ENCODE assay signal across 12 cellular contexts in the genomic region with DNA sequence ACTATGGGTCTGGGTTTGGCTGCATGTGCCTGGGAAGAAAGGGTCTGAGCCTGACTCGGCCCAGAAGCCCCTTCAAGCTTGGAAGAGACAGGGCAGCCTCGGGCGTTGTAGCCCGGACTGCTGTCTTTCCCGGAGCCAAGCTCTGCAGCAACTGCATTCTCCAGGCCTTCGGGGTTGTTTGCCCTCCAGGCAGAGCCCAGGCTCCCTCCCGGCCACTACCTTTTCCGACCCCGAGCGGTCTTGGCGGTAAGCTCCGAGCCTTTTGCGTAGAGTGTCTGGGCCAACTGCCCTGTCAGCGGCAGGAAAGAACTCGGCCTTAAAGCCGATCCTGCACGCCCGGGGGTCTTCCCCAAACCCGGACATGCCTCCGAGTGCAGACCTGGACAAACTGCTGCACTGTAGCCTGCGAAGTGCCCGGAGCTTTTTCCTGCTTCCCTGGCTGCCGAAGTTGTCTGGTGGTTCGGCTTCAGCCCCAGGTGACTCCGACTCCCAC. TPM values are rescaled to one million over a fixed set of nuclear protein-coding genes. Genes with fewer than 3 reads are reported as not detected.
DNase-seq lines count a peak whose midpoint lies in the region; ATAC-seq and TF ChIP-seq lines count a peak whose summit lies in the region.
"Had no signal": no experiment of that assay in that cellular context is flagged by ENCODE, and none has a peak within 500 bp of the region (broad histone marks: within the 10 kb centered on the region; RNA-seq: fewer than 3 reads in every experiment).

No MANE protein-coding gene starts in this region.

- no peak overlapping the region for H3K27ac ChIP-seq in H9 (ENCODE audit: insufficient read length, low read depth, low read length)
- H3K27ac ChIP-seq in naive thymus-derived CD4-positive, alpha-beta T cell (ENCODE audit: low read depth, low read length): no peak overlapping the region
- H3K27ac ChIP-seq in mesenchymal stem cell (ENCODE audit: low read length, poor library complexity, severe bottlenecking): no peak overlapping the region
- H3K27ac ChIP-seq: parathyroid adenoma had no signal

- no peak overlapping the region for H2AK5ac ChIP-seq in H9 (ENCODE audit: insufficient read length, low read length)
- H2AK5ac ChIP-seq in mesenchymal stem cell (ENCODE audit: low read length, severe bottlenecking): no peak overlapping the region

- DNase-seq in NCI-H1092 treated with DMSO at 0.1 percent for 48 hours (lab: John Stamatoyannopoulos, UW) (peak; percentile 8), NCI-H1092 (lab: John Stamatoyannopoulos, UW) (no peak), H9 (no peak), mesenchymal stem cell (no peak)
- peak; percentile 57 for DNase-seq in activated naive CD8-positive, alpha-beta T cell treated with anti-CD3 and anti-CD28 coated beads, Interleukin-2, amount 10 ng/mL, durations not matched to agents 7 days and 5 days
- DNase-seq in naive thymus-derived CD4-positive, alpha-beta T cell: peak in 1 of 9 donors; percentile 29
- DNase-seq: NCI-H2171 had no signal

- H3K27me3 ChIP-seq in H9 (ENCODE audit: insufficient read depth, low read length) (peaks cover 86% of the 10 kb centered on the region), mesenchymal stem cell (ENCODE audit: control insufficient read depth in 1 of 2, insufficient read depth in 1 of 2, low read length in 2 of 2) (peaks cover 99 to 100% of the 10 kb centered on the region in 2 experiments)
- H3K27me3 ChIP-seq in naive thymus-derived CD4-positive, alpha-beta T cell (ENCODE audit: control insufficient read depth in 2 of 2, insufficient read depth in 2 of 2, low read length in 2 of 2): peaks cover 29 to 82% of the 10 kb centered on the region in 2 donors

- CTCF ChIA-PET in naive thymus-derived CD4-positive, alpha-beta T cell (lab: Charles Lee): no interaction called here

- peaks cover 4% of the 10 kb centered on the region for H4K20me1 ChIP-seq in H9 (ENCODE audit: control insufficient read depth, insufficient read depth, insufficient read length)

- no CpG with 5 or more reads among the region's 25 CpGs for WGBS in H9 (ENCODE audit: extremely low coverage, insufficient read length, low lambda C conversion rate)
- WGBS in mesenchymal stem cell: under 1% methylated on average over 25 of the region's 25 CpGs

- no peak for TF ChIP-seq CTCF in H9 (conservative IDR thresholded peaks at IDR 0.05)

- no peak overlapping the region for H3K56ac ChIP-seq in H9 (ENCODE audit: insufficient read length, low read depth, low read length)

- no peak for ATAC-seq in activated naive CD8-positive, alpha-beta T cell treated with anti-CD3 and anti-CD28 coated beads, Interleukin-2, amount 10 ng/mL, durations not matched to agents 7 days and 5 days (ENCODE audit: low read depth)
- ATAC-seq in naive thymus-derived CD4-positive, alpha-beta T cell: no peak
- no peak for ATAC-seq in HG02885 (IDR thresholded peaks at IDR 0.05; ENCODE audit: poor library complexity, unreplicated experiment)
- ATAC-seq in HG03175 (IDR thresholded peaks at IDR 0.05; ENCODE audit: unreplicated experiment): no peak

- H2BK15ac ChIP-seq in H9 (ENCODE audit: low read depth, low read length): no peak overlapping the region
- H2BK15ac ChIP-seq in mesenchymal stem cell (ENCODE audit: low read depth, poor library complexity, severe bottlenecking): no peak overlapping the region

- no peaks in the 10 kb centered on the region for H3K9me3 ChIP-seq in H9 (ENCODE audit: control insufficient read depth, low read depth, low read length)
- no peaks in the 10 kb centered on the region for H3K9me3 ChIP-seq in naive thymus-derived CD4-positive, alpha-beta T cell (ENCODE audit: control insufficient read depth in 2 of 3, low read length in 3 of 3)
- H3K9me3 ChIP-seq in mesenchymal stem cell (ENCODE audit: control insufficient read depth, low read length): peaks cover 8% of the 10 kb centered on the region

- no peaks in the 10 kb centered on the region; a peak in 1 of 7 replicates for H3K36me3 Mint-ChIP-seq in H9 (ENCODE audit: insufficient read depth in 1 of 3, low read depth in 3 of 3)
- peaks cover 6% of the 10 kb centered on the region for H3K36me3 Mint-ChIP-seq in activated naive CD8-positive, alpha-beta T cell treated with anti-CD3 and anti-CD28 coated beads, Interleukin-2, amount 10 ng/mL, durations not matched to agents 7 days and 5 days
- H3K36me3 Mint-ChIP-seq in naive thymus-derived CD4-positive, alpha-beta T cell: peaks cover 0 to 5% (median 0%) of the 10 kb centered on the region in 5 donors

- no peak overlapping the region for H2BK5ac ChIP-seq in H9 (ENCODE audit: insufficient read length, low read length)
- no peak overlapping the region for H2BK5ac ChIP-seq in mesenchymal stem cell (ENCODE audit: low read depth, low read length, poor library complexity, severe bottlenecking)

- H3T11ph ChIP-seq in H9 (ENCODE audit: low read length): no peak overlapping the region

- H4K5ac ChIP-seq in H9 (ENCODE audit: insufficient read length, low read depth, low read length): no peak overlapping the region

- peak overlapping the region; percentile 57 to 91; a peak in 3 of 5 replicates for H3K4me3 Mint-ChIP-seq in H9
- peak overlapping the region; percentile 25 for H3K4me3 Mint-ChIP-seq in activated naive CD8-positive, alpha-beta T cell treated with anti-CD3 and anti-CD28 coated beads, Interleukin-2, amount 10 ng/mL, durations not matched to agents 7 days and 5 days
- H3K4me3 Mint-ChIP-seq in naive thymus-derived CD4-positive, alpha-beta T cell: peak overlapping the region; percentile 50 to 92 (median 78)

- no peak overlapping the region for H4K8ac ChIP-seq in H9 (replicated peaks; ENCODE audit: insufficient read length, low read depth, low read length)
- H4K8ac ChIP-seq in mesenchymal stem cell (ENCODE audit: low read length): no peak overlapping the region

- H3K27me3 Mint-ChIP-seq in H9 (ENCODE audit: low read depth): peaks cover 100% of the 10 kb centered on the region
- peaks cover 81% of the 10 kb centered on the region for H3K27me3 Mint-ChIP-seq in activated naive CD8-positive, alpha-beta T cell treated with anti-CD3 and anti-CD28 coated beads, Interleukin-2, amount 10 ng/mL, durations not matched to agents 7 days and 5 days
- peaks cover 59 to 84% (median 68%) of the 10 kb centered on the region in 5 donors for H3K27me3 Mint-ChIP-seq in naive thymus-derived CD4-positive, alpha-beta T cell

- H3K18ac ChIP-seq in H9 (ENCODE audit: insufficient read length, low read depth, low read length) (no peak overlapping the region), mesenchymal stem cell (ENCODE audit: low read depth in 1 of 2, low read length in 2 of 2) (no peak overlapping the region)

- no peak overlapping the region for H3K23ac ChIP-seq in H9 (ENCODE audit: insufficient read length, low read depth, low read length)
- no peak overlapping the region for H3K23ac ChIP-seq in mesenchymal stem cell (ENCODE audit: low read length in 2 of 2)

- H3K4me1 ChIP-seq in H9 (ENCODE audit: insufficient read depth, low read length) (no peaks in the 10 kb centered on the region; the same call in 1 of the 2 replicates), mesenchymal stem cell (ENCODE audit: control insufficient read depth, insufficient read depth, low read depth, low read length) (peaks cover 63% of the 10 kb centered on the region)
- H3K4me1 ChIP-seq in naive thymus-derived CD4-positive, alpha-beta T cell (ENCODE audit: control insufficient read depth in 2 of 2, insufficient read depth in 2 of 2, low read length in 2 of 2): peaks cover 52 to 58% of the 10 kb centered on the region in 2 donors
- H3K4me1 ChIP-seq: parathyroid adenoma had no signal

- H3K4me3 ChIP-seq in naive thymus-derived CD4-positive, alpha-beta T cell (ENCODE audit: low read length): no peak overlapping the region
- peak overlapping the region in 1 of 2 experiments; percentile 20 for H3K4me3 ChIP-seq in mesenchymal stem cell (ENCODE audit: insufficient read depth in 1 of 2, low read depth in 1 of 2, low read length in 2 of 2)

- no peak overlapping the region for H2BK20ac ChIP-seq in H9 (ENCODE audit: low read depth, low read length, poor library complexity, severe bottlenecking)

- peaks cover 30% of the 10 kb centered on the region for H3K23me2 ChIP-seq in H9 (ENCODE audit: insufficient read length, low read depth, low read length, poor library complexity, severe bottlenecking)

- H4K91ac ChIP-seq in H9 (ENCODE audit: insufficient read length, low read depth, low read length): no peak overlapping the region
- no peak overlapping the region for H4K91ac ChIP-seq in mesenchymal stem cell (ENCODE audit: low read length)

- H3K79me1 ChIP-seq in H9 (ENCODE audit: insufficient read depth, low read depth, low read length, poor library complexity, severe bottlenecking): no peaks in the 10 kb centered on the region
- H3K79me1 ChIP-seq in mesenchymal stem cell (replicated peaks; ENCODE audit: low read length, poor library complexity, severe bottlenecking): no peaks in the 10 kb centered on the region

- H3K14ac ChIP-seq in H9 (ENCODE audit: insufficient read depth, low read length) (no peak overlapping the region), mesenchymal stem cell (ENCODE audit: low read length in 2 of 2) (no peak overlapping the region)

- intact Hi-C loops in naive thymus-derived CD4-positive, alpha-beta T cell (cut with micrococcal nuclease): no loop called here

- H3K36me3 ChIP-seq in naive thymus-derived CD4-positive, alpha-beta T cell (ENCODE audit: control insufficient read depth in 2 of 3, insufficient read depth in 3 of 3, low read length in 3 of 3): no peaks in the 10 kb centered on the region
- H3K36me3 ChIP-seq in mesenchymal stem cell (ENCODE audit: control insufficient read depth in 1 of 2, insufficient read depth in 2 of 2, low read depth in 1 of 2, low read length in 2 of 2): no peaks in the 10 kb centered on the region

- POLR2A ChIA-PET in activated naive CD8-positive, alpha-beta T cell treated with anti-CD3 and anti-CD28 coated beads, Interleukin-2, amount 10 ng/mL, durations not matched to agents 7 days and 5 days (lab: Charles Lee): interaction anchor here (2.9 kb wide), 1 partner anchor 10 kb away, joined by 14 read pairs; a partner anchor contains a TSS
- POLR2A ChIA-PET in naive thymus-derived CD4-positive, alpha-beta T cell (lab: Charles Lee): interaction anchor here (1.1 to 2.3 kb wide), 4 partner anchors 7 to 15 kb away, joined by 4 to 9 read pairs (median 6); a partner anchor contains a TSS

- no peak overlapping the region for H3K4ac ChIP-seq in H9 (ENCODE audit: low read depth, low read length)
- H3K4ac ChIP-seq in mesenchymal stem cell (ENCODE audit: low read depth in 1 of 2, low read length in 2 of 2): no peak overlapping the region

- H2AFZ ChIP-seq in H9 (ENCODE audit: low read length) (no peak overlapping the region), mesenchymal stem cell (ENCODE audit: low read depth, low read length) (no peak overlapping the region)
- H2AFZ ChIP-seq: parathyroid adenoma had no signal

- peaks cover 0 to 4% of the 10 kb centered on the region in 2 experiments; a peak in 1 of 5 replicates for H3K9me3 Mint-ChIP-seq in H9
- H3K9me3 Mint-ChIP-seq in activated naive CD8-positive, alpha-beta T cell treated with anti-CD3 and anti-CD28 coated beads, Interleukin-2, amount 10 ng/mL, durations not matched to agents 7 days and 5 days: no peaks in the 10 kb centered on the region
- H3K9me3 Mint-ChIP-seq in naive thymus-derived CD4-positive, alpha-beta T cell: peaks cover 0 to 6% (median 2%) of the 10 kb centered on the region in 11 donors

- H3K4me1 Mint-ChIP-seq in H9: peaks cover 53 to 68% of the 10 kb centered on the region in 2 experiments
- H3K4me1 Mint-ChIP-seq in activated naive CD8-positive, alpha-beta T cell treated with anti-CD3 and anti-CD28 coated beads, Interleukin-2, amount 10 ng/mL, durations not matched to agents 7 days and 5 days: peaks cover 41% of the 10 kb centered on the region
- H3K4me1 Mint-ChIP-seq in naive thymus-derived CD4-positive, alpha-beta T cell: peaks cover 26 to 80% (median 59%) of the 10 kb centered on the region in 7 donors

- no peak overlapping the region for H2BK120ac ChIP-seq in H9 (ENCODE audit: low read depth, low read length, poor library complexity, severe bottlenecking)
- no peak overlapping the region for H2BK120ac ChIP-seq in mesenchymal stem cell (ENCODE audit: low read depth, low read length)

- H3K9ac ChIP-seq in H9 (ENCODE audit: extremely low read depth, insufficient read length, low read length): no peak overlapping the region
- no peak overlapping the region for H3K9ac ChIP-seq in mesenchymal stem cell (ENCODE audit: low read length)
- H3K9ac ChIP-seq: parathyroid adenoma had no signal

- H3K4me2 ChIP-seq in H9 (ENCODE audit: insufficient read depth, insufficient read length, low read length) (peak overlapping the region; percentile 65), mesenchymal stem cell (ENCODE audit: low read length, poor library complexity, severe bottlenecking) (no peak overlapping the region)

- H3K79me2 ChIP-seq in H9 (ENCODE audit: insufficient read depth, low read length): no peaks in the 10 kb centered on the region
- H3K79me2 ChIP-seq: parathyroid adenoma had no signal

- no peak overlapping the region for H3K27ac Mint-ChIP-seq in H9
- H3K27ac Mint-ChIP-seq in activated naive CD8-positive, alpha-beta T cell treated with anti-CD3 and anti-CD28 coated beads, Interleukin-2, amount 10 ng/mL, durations not matched to agents 7 days and 5 days: peak overlapping the region; percentile 32
- peak overlapping the region in 4 of 9 donors; percentile 33 to 80 (median 52) for H3K27ac Mint-ChIP-seq in naive thymus-derived CD4-positive, alpha-beta T cell

- no peak overlapping the region for H2BK12ac ChIP-seq in H9 (ENCODE audit: insufficient read length, low read depth, low read length)
- H2BK12ac ChIP-seq in mesenchymal stem cell (ENCODE audit: low read length in 2 of 2): no peak overlapping the region

RNA-seq across cellular contexts. Expression of a gene that starts 1.3 kb away (rescaled TPM):
- 0.20 and 0.22 TPM in 2 replicates for total RNA-seq in H9 (2021)
- total RNA-seq in activated naive CD8-positive, alpha-beta T cell treated with anti-CD3 and anti-CD28 coated beads, Interleukin-2, amount 10 ng/mL, durations not matched to agents 7 days and 5 days: not detected
- under 1 TPM in 1 of 5 experiments, not detected in 4; 0.15 TPM for total RNA-seq in naive thymus-derived CD4-positive, alpha-beta T cell
- not detected for polyA plus RNA-seq in naive thymus-derived CD4-positive, alpha-beta T cell
- not detected for polyA plus RNA-seq in mesenchymal stem cell (2013, experiment 1 of 2)
- polyA plus RNA-seq in mesenchymal stem cell (2013, experiment 2 of 2): not detected
- total RNA-seq: dermis microvascular lymphatic vessel endothelial cell had no signal
- polyA plus RNA-seq: urinary bladder had no signal

RNA-seq across cellular contexts. Expression of a gene that starts 10.1 kb away (rescaled TPM):
- total RNA-seq in H9 (2021): 69.6 and 74.9 TPM in 2 replicates
- 10 to 100 TPM; 67.1 to 71.6 TPM for total RNA-seq in activated naive CD8-positive, alpha-beta T cell treated with anti-CD3 and anti-CD28 coated beads, Interleukin-2, amount 10 ng/mL, durations not matched to agents 7 days and 5 days
- total RNA-seq in naive thymus-derived CD4-positive, alpha-beta T cell: 10 to 100 TPM; 39.7 to 70.8 (median 58.7) TPM
- 10 to 100 TPM; 70.1 to 97.1 TPM for polyA plus RNA-seq in naive thymus-derived CD4-positive, alpha-beta T cell
- polyA plus RNA-seq in mesenchymal stem cell (2013, experiment 1 of 2): 57.8 TPM
- 57.0 TPM for polyA plus RNA-seq in mesenchymal stem cell (2013, experiment 2 of 2)

Comparison
In these comparisons a context has a peak if more than half of its experiments do, and no peak if none do; other contexts are left out.
1. DNase-seq: peak in NCI-H1092 treated with DMSO at 0.1 percent for 48 hours (single experiment) and activated naive CD8-positive, alpha-beta T cell treated with anti-CD3 and anti-CD28 coated beads, Interleukin-2, amount 10 ng/mL, durations not matched to agents 7 days and 5 days (single experiment); none in NCI-H1092 (single experiment), H9 (single experiment) and mesenchymal stem cell (single experiment).
2. H3K4me3 Mint-ChIP-seq: peak in every context shown above with its lines; median percentile 78 in naive thymus-derived CD4-positive, alpha-beta T cell; 74 in H9; 25 in activated naive CD8-positive, alpha-beta T cell treated with anti-CD3 and anti-CD28 coated beads, Interleukin-2, amount 10 ng/mL, durations not matched to agents 7 days and 5 days.